20 cellular contexts compared by ENCODE assay signal in genomic region chr2:13676269-13676668, GRCh38.
DNase-seq lines count a peak whose midpoint lies in the region; ATAC-seq, FAIRE-seq and TF ChIP-seq lines count a peak whose summit lies in the region.
"Had no signal": no experiment of that assay in that cellular context is flagged by ENCODE, and none has a peak within 500 bp of the region (broad histone marks: within the 10 kb centered on the region; RNA-seq: fewer than 3 reads in every experiment).

No MANE protein-coding gene starts in this region.

- ATAC-seq in GM18867 (IDR thresholded peaks at IDR 0.05; ENCODE audit: unreplicated experiment), result peak; percentile 55
- ATAC-seq in HG03378 (IDR thresholded peaks at IDR 0.05; ENCODE audit: unreplicated experiment), result peak; percentile 78
- ATAC-seq in GM21360 (IDR thresholded peaks at IDR 0.05; ENCODE audit: unreplicated experiment), result no peak
- no peak for ATAC-seq in GM19397 (IDR thresholded peaks at IDR 0.05; ENCODE audit: unreplicated experiment)
- no peak for ATAC-seq in GM18498 (IDR thresholded peaks at IDR 0.05; ENCODE audit: unreplicated experiment)

- FAIRE-seq in astrocyte (lab: Jason Lieb, UNC), result no peak
- FAIRE-seq: GM18507, islet of Langerhans, RCC 7860 had no signal

- no peak overlapping the region for H3K4me3 Mint-ChIP-seq in astrocyte (ENCODE audit: unreplicated experiment)
- H3K4me3 Mint-ChIP-seq: activated CD4-positive, alpha-beta memory T cell treated with anti-CD3 and anti-CD28 coated beads, Interleukin-2, amount 10 ng/mL, durations not matched to agents 7 days and 5 days; stimulated activated naive CD8-positive, alpha-beta T cell treated with anti-CD3 and anti-CD28 coated beads, Interleukin-15, Interleukin-2, amounts not matched to agents 100 ng/mL and 50 ng/mL, for 24 hours had no signal

- peak; percentile 90 for DNase-seq in astrocyte (ENCODE audit: low read depth)
- peak; percentile 77 for DNase-seq in myocyte (ENCODE audit: low read depth)
- no peak for DNase-seq in epidermal melanocyte (ENCODE audit: insufficient read length, low spot score)
- DNase-seq: activated CD4-positive, alpha-beta memory T cell treated with anti-CD3 and anti-CD28 coated beads, Interleukin-2, amount 10 ng/mL, durations not matched to agents 7 days and 5 days; activated gamma-delta T cell treated with Interleukin-2 at 50 U/mL for 16 hours; EL; erythroblast; NCI-H1092 treated with DMSO at 0.1 percent for 48 hours; NCI-H510A; retina had no signal

- no peak overlapping the region for H3K27ac ChIP-seq in astrocyte (ENCODE audit: low read depth, low read length)
- H3K27ac ChIP-seq: C4-2B had no signal

- peaks cover 18% of the 10 kb centered on the region for H3K4me1 Mint-ChIP-seq in astrocyte (ENCODE audit: low read depth, unreplicated experiment)
- H3K4me1 Mint-ChIP-seq: activated CD4-positive, alpha-beta memory T cell treated with anti-CD3 and anti-CD28 coated beads, Interleukin-2, amount 10 ng/mL, durations not matched to agents 7 days and 5 days had no signal

- no peak overlapping the region for H2AFZ ChIP-seq in astrocyte (ENCODE audit: low read depth, low read length)

- H3K9me3 Mint-ChIP-seq in astrocyte (ENCODE audit: unreplicated experiment), result peaks cover 10% of the 10 kb centered on the region

- H3K27ac Mint-ChIP-seq in astrocyte (ENCODE audit: unreplicated experiment), result peak overlapping the region; percentile 91
- H3K27ac Mint-ChIP-seq: activated CD4-positive, alpha-beta memory T cell treated with anti-CD3 and anti-CD28 coated beads, Interleukin-2, amount 10 ng/mL, durations not matched to agents 7 days and 5 days; stimulated activated naive CD8-positive, alpha-beta T cell treated with anti-CD3 and anti-CD28 coated beads, Interleukin-15, Interleukin-2, amounts not matched to agents 100 ng/mL and 50 ng/mL, for 24 hours had no signal

- peaks cover 2% of the 10 kb centered on the region for H3K36me3 Mint-ChIP-seq in astrocyte (ENCODE audit: low read depth, unreplicated experiment)

- no peaks in the 10 kb centered on the region for H3K9me3 ChIP-seq in astrocyte (ENCODE audit: insufficient read depth, low read depth, low read length)

- H3K27me3 Mint-ChIP-seq in astrocyte (ENCODE audit: low read depth, unreplicated experiment), result no peaks in the 10 kb centered on the region
- H3K27me3 Mint-ChIP-seq: activated CD4-positive, alpha-beta memory T cell treated with anti-CD3 and anti-CD28 coated beads, Interleukin-2, amount 10 ng/mL, durations not matched to agents 7 days and 5 days; stimulated activated naive CD8-positive, alpha-beta T cell treated with anti-CD3 and anti-CD28 coated beads, Interleukin-15, Interleukin-2, amounts not matched to agents 100 ng/mL and 50 ng/mL, for 24 hours had no signal

- no peaks in the 10 kb centered on the region for H3K4me1 ChIP-seq in astrocyte (ENCODE audit: insufficient read depth, low read length)

- H3K4me2 ChIP-seq in astrocyte (ENCODE audit: low read length), result no peak overlapping the region

- no peak overlapping the region for H3K4me3 ChIP-seq in astrocyte (ENCODE audit: insufficient read depth, low read depth, low read length)

- H3K27me3 ChIP-seq in astrocyte (ENCODE audit: insufficient read depth, low read length), result no peaks in the 10 kb centered on the region

- H3K79me2 ChIP-seq in astrocyte (ENCODE audit: insufficient read depth, low read length), result no peaks in the 10 kb centered on the region

- no peaks in the 10 kb centered on the region for H3K36me3 ChIP-seq in astrocyte (ENCODE audit: insufficient read depth, low read length)

- no peaks in the 10 kb centered on the region for H4K20me1 ChIP-seq in astrocyte (ENCODE audit: insufficient read depth, low read length)

- no peak overlapping the region for H3K9ac ChIP-seq in astrocyte (ENCODE audit: low read length)

- no peak for TF ChIP-seq CTCF in astrocyte (IDR thresholded peaks at IDR 0.05; ENCODE audit: insufficient read depth, low read depth, low read length)

Comparison
In these comparisons a context has a peak if more than half of its experiments do, and no peak if none do; other contexts are left out.
1. ATAC-seq: peak in GM18867 (single experiment) and HG03378 (single experiment); none in GM21360 (single experiment), GM19397 (single experiment) and GM18498 (single experiment).